23 cellular contexts compared by ENCODE assay signal in the genomic region with DNA sequence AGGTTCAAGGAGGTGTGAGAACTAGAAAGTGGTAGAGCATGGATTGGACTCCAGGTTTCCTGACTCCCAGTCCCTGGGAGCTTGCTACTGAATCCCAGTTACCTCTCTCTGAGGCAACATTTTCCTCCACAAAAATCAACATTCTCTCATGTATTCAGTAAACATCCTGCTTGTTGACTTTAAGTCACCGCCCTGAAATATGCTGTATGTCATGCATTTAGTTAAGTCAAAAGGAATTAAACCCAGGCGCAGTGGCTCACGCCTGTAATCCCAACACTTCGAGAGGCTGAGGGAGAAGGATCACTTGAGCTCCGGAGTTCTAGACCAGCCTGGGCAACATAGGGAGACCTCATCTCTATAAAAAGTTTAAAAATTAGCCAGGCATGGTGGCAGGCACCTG. TPM values are rescaled to one million over a fixed set of nuclear protein-coding genes. Genes with fewer than 3 reads are reported as not detected.
DNase-seq lines count a peak whose midpoint lies in the region; ATAC-seq and TF ChIP-seq lines count a peak whose summit lies in the region.
"Had no signal": no experiment of that assay in that cellular context is flagged by ENCODE, and none has a peak within 500 bp of the region (broad histone marks: within the 10 kb centered on the region; RNA-seq: fewer than 3 reads in every experiment).

No MANE protein-coding gene starts in this region.

- POLR2A ChIA-PET in WTC11 (lab: Charles Lee), result no interaction called here

- CTCF ChIA-PET in WTC11 (lab: Charles Lee), result no interaction called here

- H3K27me3 Mint-ChIP-seq in WTC11 (ENCODE audit: low read depth) (peaks cover 30% of the 10 kb centered on the region), osteocyte (ENCODE audit: unreplicated experiment) (no peaks in the 10 kb centered on the region)

- intact Hi-C loops in left colon (cut with DNase I, micrococcal nuclease) (no loop called here), cardiac septum (cut with DNase I) (no loop called here)

- H3K4me3 Mint-ChIP-seq in WTC11 (no peak overlapping the region), osteocyte (ENCODE audit: unreplicated experiment) (no peak overlapping the region)

- H3K27ac Mint-ChIP-seq in WTC11, result no peak overlapping the region
- H3K27ac Mint-ChIP-seq in osteocyte (ENCODE audit: unreplicated experiment), result no peak overlapping the region

- H3K4me1 Mint-ChIP-seq in WTC11, result peaks cover 12% of the 10 kb centered on the region
- peaks cover 18% of the 10 kb centered on the region for H3K4me1 Mint-ChIP-seq in osteocyte (ENCODE audit: unreplicated experiment)

- no peaks in the 10 kb centered on the region for H3K36me3 Mint-ChIP-seq in WTC11
- no peaks in the 10 kb centered on the region for H3K36me3 Mint-ChIP-seq in osteocyte (ENCODE audit: unreplicated experiment)

- peak overlapping the region; percentile 43 for H3K27ac ChIP-seq in 22Rv1
- H3K27ac ChIP-seq: SK-N-MC had no signal

- no peaks in the 10 kb centered on the region for H3K9me3 Mint-ChIP-seq in WTC11
- H3K9me3 Mint-ChIP-seq in osteocyte (ENCODE audit: unreplicated experiment), result no peaks in the 10 kb centered on the region

- DNase-seq in HuH-7 (ENCODE audit: low spot score) (peak; percentile 30), WTC11 (ENCODE audit: low spot score) (no peak), left colon (no peak), nucleus accumbens (lab: John Stamatoyannopoulos, UW) (no peak), osteocyte (ENCODE audit: extremely low spot score, unreplicated experiment) (no peak), cardiac septum (ENCODE audit: low spot score) (no peak)
- DNase-seq: BE2C, DND-41, MM.1S, NCI-H1048, NCI-H1417 treated with DMSO at 0.1 percent for 48 hours, NCI-H187 treated with DMSO at 0.1 percent for 48 hours, NCI-H2107, NCI-H510A, NCI-H82, Right ventricle myocardium superior, SW 1271 had no signal

- ATAC-seq in WTC11 (no peak), left colon (peak; percentile 44), HG02973 (IDR thresholded peaks at IDR 0.05; ENCODE audit: unreplicated experiment) (no peak)
- ATAC-seq: GM12878, K562 had no signal

- no peak for TF ChIP-seq CTCF in 22Rv1 (IDR thresholded peaks at IDR 0.05)
- no peak for TF ChIP-seq CTCF in WTC11 (IDR thresholded peaks at IDR 0.05)
- TF ChIP-seq CTCF in osteocyte (IDR thresholded peaks at IDR 0.05), result no peak

TF ChIP-seq in WTC11, 78 proteins besides CTCF, POLR2A, EP300 and RAD21:
- TF ChIP-seq, protein P1, sequence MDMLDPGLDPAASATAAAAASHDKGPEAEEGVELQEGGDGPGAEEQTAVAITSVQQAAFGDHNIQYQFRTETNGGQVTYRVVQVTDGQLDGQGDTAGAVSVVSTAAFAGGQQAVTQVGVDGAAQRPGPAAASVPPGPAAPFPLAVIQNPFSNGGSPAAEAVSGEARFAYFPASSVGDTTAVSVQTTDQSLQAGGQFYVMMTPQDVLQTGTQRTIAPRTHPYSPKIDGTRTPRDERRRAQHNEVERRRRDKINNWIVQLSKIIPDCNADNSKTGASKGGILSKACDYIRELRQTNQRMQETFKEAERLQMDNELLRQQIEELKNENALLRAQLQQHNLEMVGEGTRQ (CRISPR knock-in tag; IDR thresholded peaks at IDR 0.05), result no peak
- no peak for TF ChIP-seq CREM (CRISPR knock-in tag; IDR thresholded peaks at IDR 0.05)
- TF ChIP-seq, protein P2, sequence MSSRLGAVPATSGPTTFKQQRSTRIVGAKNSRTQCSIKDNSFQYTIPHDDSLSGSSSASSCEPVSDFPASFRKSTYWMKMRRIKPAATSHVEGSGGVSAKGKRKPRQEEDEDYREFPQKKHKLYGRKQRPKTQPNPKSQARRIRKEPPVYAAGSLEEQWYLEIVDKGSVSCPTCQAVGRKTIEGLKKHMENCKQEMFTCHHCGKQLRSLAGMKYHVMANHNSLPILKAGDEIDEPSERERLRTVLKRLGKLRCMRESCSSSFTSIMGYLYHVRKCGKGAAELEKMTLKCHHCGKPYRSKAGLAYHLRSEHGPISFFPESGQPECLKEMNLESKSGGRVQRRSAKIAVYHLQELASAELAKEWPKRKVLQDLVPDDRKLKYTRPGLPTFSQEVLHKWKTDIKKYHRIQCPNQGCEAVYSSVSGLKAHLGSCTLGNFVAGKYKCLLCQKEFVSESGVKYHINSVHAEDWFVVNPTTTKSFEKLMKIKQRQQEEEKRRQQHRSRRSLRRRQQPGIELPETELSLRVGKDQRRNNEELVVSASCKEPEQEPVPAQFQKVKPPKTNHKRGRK (CRISPR knock-in tag; IDR thresholded peaks at IDR 0.05; ENCODE audit: borderline replicate concordance), result no peak
- no peak for TF ChIP-seq NR3C1 (CRISPR knock-in tag; conservative IDR thresholded peaks at IDR 0.05; ENCODE audit: low read depth)
- TF ChIP-seq, protein P3, sequence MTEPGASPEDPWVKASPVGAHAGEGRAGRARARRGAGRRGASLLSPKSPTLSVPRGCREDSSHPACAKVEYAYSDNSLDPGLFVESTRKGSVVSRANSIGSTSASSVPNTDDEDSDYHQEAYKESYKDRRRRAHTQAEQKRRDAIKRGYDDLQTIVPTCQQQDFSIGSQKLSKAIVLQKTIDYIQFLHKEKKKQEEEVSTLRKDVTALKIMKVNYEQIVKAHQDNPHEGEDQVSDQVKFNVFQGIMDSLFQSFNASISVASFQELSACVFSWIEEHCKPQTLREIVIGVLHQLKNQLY (CRISPR knock-in tag; IDR thresholded peaks at IDR 0.05), result no peak
- TF ChIP-seq, protein P4, sequence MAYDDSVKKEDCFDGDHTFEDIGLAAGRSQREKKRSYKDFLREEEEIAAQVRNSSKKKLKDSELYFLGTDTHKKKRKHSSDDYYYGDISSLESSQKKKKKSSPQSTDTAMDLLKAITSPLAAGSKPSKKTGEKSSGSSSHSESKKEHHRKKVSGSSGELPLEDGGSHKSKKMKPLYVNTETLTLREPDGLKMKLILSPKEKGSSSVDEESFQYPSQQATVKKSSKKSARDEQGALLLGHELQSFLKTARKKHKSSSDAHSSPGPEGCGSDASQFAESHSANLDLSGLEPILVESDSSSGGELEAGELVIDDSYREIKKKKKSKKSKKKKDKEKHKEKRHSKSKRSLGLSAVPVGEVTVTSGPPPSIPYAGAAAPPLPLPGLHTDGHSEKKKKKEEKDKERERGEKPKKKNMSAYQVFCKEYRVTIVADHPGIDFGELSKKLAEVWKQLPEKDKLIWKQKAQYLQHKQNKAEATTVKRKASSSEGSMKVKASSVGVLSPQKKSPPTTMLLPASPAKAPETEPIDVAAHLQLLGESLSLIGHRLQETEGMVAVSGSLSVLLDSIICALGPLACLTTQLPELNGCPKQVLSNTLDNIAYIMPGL (CRISPR knock-in tag; IDR thresholded peaks at IDR 0.05), result no peak
- TF ChIP-seq GABPB1 (CRISPR knock-in tag; IDR thresholded peaks at IDR 0.05), result peak; percentile 74

RNA-seq across cellular contexts. Expression of a gene that starts 3.8 kb away (rescaled TPM):
- total RNA-seq in WTC11 (2021) (6.3 to 9.1 TPM (median 8.6 TPM) in 3 replicates), left colon (under 1 TPM; 0.15 to 0.42 TPM), osteocyte (12.2 and 12.8 TPM in 2 replicates), cardiac septum (0.11 TPM)
- total RNA-seq: GM12878, K562, OCI-LY7 had no signal

RNA-seq across cellular contexts. Expression of a gene that starts 18.8 kb away (rescaled TPM):
- total RNA-seq in WTC11 (2021), result 15.4 to 16.5 TPM (median 15.5 TPM) in 3 replicates
- 1 to 10 TPM; 2.4 to 3.1 TPM for total RNA-seq in left colon
- 11.0 and 11.4 TPM in 2 replicates for total RNA-seq in osteocyte
- 5.1 TPM for total RNA-seq in cardiac septum

RNA-seq across cellular contexts. Expression of a gene that starts 42.7 kb away (rescaled TPM):
- total RNA-seq in WTC11 (2021) (163 to 166 TPM (median 165 TPM) in 3 replicates), left colon (100 to 1,000 TPM; 151 to 168 TPM), osteocyte (560 and 578 TPM in 2 replicates), cardiac septum (134 TPM)
